Comparison of ENCODE assay signal across 8 cellular contexts in genomic region chr16:30698139-30698815, GRCh38. TPM values are rescaled to one million over a fixed set of nuclear protein-coding genes. Genes with fewer than 3 reads are reported as not detected.
DNase-seq lines count a peak whose midpoint lies in the region; ATAC-seq and TF ChIP-seq lines count a peak whose summit lies in the region.

No MANE protein-coding gene starts in this region.

- TF ChIP-seq EP300 in esophagus muscularis mucosa (IDR thresholded peaks at IDR 0.05): no peak

- H3K4me3 ChIP-seq in DND-41 (ENCODE audit: low read depth in 1 of 2, low read length in 2 of 2): peak overlapping the region; percentile 84 to 88
- peak overlapping the region; percentile 88 to 100 (median 98) for H3K4me3 ChIP-seq in esophagus muscularis mucosa

- H3K4me2 ChIP-seq in DND-41 (ENCODE audit: insufficient read depth, low read length): peak overlapping the region; percentile 63

- H3K9ac ChIP-seq in DND-41 (ENCODE audit: low read depth, low read length): peak overlapping the region; percentile 100

- H3K79me2 ChIP-seq in DND-41 (ENCODE audit: insufficient read depth, low read length): peaks cover 47% of the 10 kb centered on the region

- TF ChIP-seq CTCF in DND-41 (IDR thresholded peaks at IDR 0.05; ENCODE audit: borderline replicate concordance, extremely low read depth, low read length, poor library complexity, severe bottlenecking): no peak
- peak in 1 of 3 experiments; percentile 18 for TF ChIP-seq CTCF in esophagus muscularis mucosa (IDR thresholded peaks at IDR 0.05)

- ATAC-seq in DND-41 (ENCODE audit: insufficient read depth, low read depth): peak; percentile 64
- ATAC-seq in GM21786 (IDR thresholded peaks at IDR 0.05; ENCODE audit: unreplicated experiment): peak; percentile 86

- H3K27me3 ChIP-seq in DND-41 (ENCODE audit: insufficient read depth, low read length, poor library complexity): no peaks in the 10 kb centered on the region
- no peaks in the 10 kb centered on the region for H3K27me3 ChIP-seq in esophagus muscularis mucosa

- H2AFZ ChIP-seq in DND-41 (ENCODE audit: low read depth, low read length): peak overlapping the region; percentile 84

- H3K4me1 ChIP-seq in DND-41 (ENCODE audit: insufficient read depth, low read length) (peaks cover 37% of the 10 kb centered on the region), esophagus muscularis mucosa (peaks cover 27 to 37% (median 34%) of the 10 kb centered on the region in 4 donors)

- H3K36me3 ChIP-seq in DND-41 (ENCODE audit: insufficient read depth, low read length) (peaks cover 41% of the 10 kb centered on the region), esophagus muscularis mucosa (peaks cover 24 to 35% (median 32%) of the 10 kb centered on the region in 4 donors)

- H4K20me1 ChIP-seq in DND-41 (ENCODE audit: insufficient read depth, low read length): peaks cover 19% of the 10 kb centered on the region; the same call in 1 of the 2 replicates

- DNase-seq in DND-41: peak; percentile 99
- DNase-seq in KG1 (lab: John Stamatoyannopoulos, UW): peak; percentile 94
- DNase-seq in activated T-cell treated with anti-CD3 and anti-CD28 coated beads, Interleukin-2, amount 50 U/mL, for 48 hours: peak; percentile 99
- DNase-seq in esophagus muscularis mucosa (ENCODE audit: extremely low spot score): peak; percentile 99
- DNase-seq in myocyte (ENCODE audit: low read depth): peak; percentile 97
- DNase-seq in stimulated activated CD8-positive, alpha-beta memory T cell treated with anti-CD3 and anti-CD28 coated beads, Interleukin-7, amount 100 ng/mL, for 24 hours (ENCODE audit: low read depth): peak; percentile 98

- TF ChIP-seq POLR2A in esophagus muscularis mucosa (IDR thresholded peaks at IDR 0.05; ENCODE audit: low read depth): peak; percentile 57

- intact Hi-C loops in esophagus muscularis mucosa (cut with DNase I): loop anchor here (5.0 to 10.0 kb wide), 2 partner anchors 36 to 263 kb away; partner anchors contain the start of gene DCTPP1

- WGBS in esophagus muscularis mucosa: 0% methylated on average over 27 of the region's 76 CpGs

- H3K9me3 ChIP-seq in DND-41 (ENCODE audit: insufficient read depth, low read length, severe bottlenecking) (no peaks in the 10 kb centered on the region), esophagus muscularis mucosa (no peaks in the 10 kb centered on the region)

- H3K27ac ChIP-seq in DND-41 (ENCODE audit: low read length) (peak overlapping the region; percentile 98), esophagus muscularis mucosa (replicated peaks in 1 of 4) (peak overlapping the region; percentile 98 to 100 (median 100))

TF ChIP-seq in PFSK-1, 5 proteins besides CTCF, POLR2A, EP300 and RAD21:
- TF ChIP-seq FOXP2 (optimal IDR thresholded peaks at IDR 0.05; ENCODE audit: borderline replicate concordance, extremely low read depth, extremely low read length, insufficient read depth) (peak; percentile 24), REST (IDR thresholded peaks at IDR 0.05; ENCODE audit: insufficient read depth in 1 of 2, low read depth in 2 of 2, low read length in 2 of 2) (no peak), SIN3A (IDR thresholded peaks at IDR 0.05; ENCODE audit: borderline replicate concordance, insufficient read depth, low read length) (no peak), TAF1 (IDR thresholded peaks at IDR 0.05; ENCODE audit: borderline replicate concordance, insufficient read depth, low read length) (peak; percentile 65; the same call in 1 of the 2 replicates), POLR2AphosphoS5 (IDR thresholded peaks at IDR 0.05; ENCODE audit: low read depth, low read length) (peak; percentile 67)

RNA-seq across cellular contexts. Expression of gene SRCAP, which starts 0.7 kb away (rescaled TPM):
- 14.5 TPM for polyA plus RNA-seq in PFSK-1 (2012; ENCODE audit: insufficient read length, low read depth)
- total RNA-seq in esophagus muscularis mucosa: 10 to 100 TPM; 31.6 to 59.3 (median 41.0) TPM
- total RNA-seq in myocyte: 13.9 TPM in 2 replicates
- polyA plus RNA-seq in myocyte (2012): 23.2 TPM

RNA-seq across cellular contexts. Expression of gene FBRS, which starts 40.0 kb away (rescaled TPM):
- 44.4 TPM for polyA plus RNA-seq in PFSK-1 (2012; ENCODE audit: insufficient read length, low read depth)
- total RNA-seq in esophagus muscularis mucosa (10 to 100 TPM; 26.2 to 63.4 (median 37.8) TPM), myocyte (24.6 and 25.1 TPM in 2 replicates)
- 36.8 TPM for polyA plus RNA-seq in myocyte (2012)

RNA-seq across cellular contexts. Expression of gene PRR14, which starts 47.5 kb away (rescaled TPM):
- polyA plus RNA-seq in PFSK-1 (2012; ENCODE audit: insufficient read length, low read depth): 14.4 TPM
- 10 to 100 TPM; 30.3 to 54.0 (median 41.2) TPM for total RNA-seq in esophagus muscularis mucosa
- total RNA-seq in myocyte: 13.0 and 13.7 TPM in 2 replicates
- polyA plus RNA-seq in myocyte (2012): 22.5 TPM

RNA-seq across cellular contexts. Expression of gene PHKG2, which starts 49.9 kb away (rescaled TPM):
- 30.9 TPM for polyA plus RNA-seq in PFSK-1 (2012; ENCODE audit: insufficient read length, low read depth)
- total RNA-seq in esophagus muscularis mucosa: 10 to 100 TPM; 22.4 to 25.8 (median 23.5) TPM
- 34.4 and 42.1 TPM in 2 replicates for total RNA-seq in myocyte
- polyA plus RNA-seq in myocyte (2012): 33.1 TPM

Comparison
In these comparisons a context has a peak if more than half of its experiments do, and no peak if none do; other contexts are left out.
1. Peak in every context shown above with its lines: DNase-seq, ATAC-seq, H3K4me3 ChIP-seq and H3K27ac ChIP-seq.